Comparison of ENCODE assay signal across 19 cellular contexts in genomic region chr14:31964979-31965734, GRCh38.
DNase-seq lines count a peak whose midpoint lies in the region; ATAC-seq and TF ChIP-seq lines count a peak whose summit lies in the region.
"Had no signal": no experiment of that assay in that cellular context is flagged by ENCODE, and none has a peak within 500 bp of the region (broad histone marks: within the 10 kb centered on the region; RNA-seq: fewer than 3 reads in every experiment).

No MANE protein-coding gene starts in this region.

- intact Hi-C loops in breast epithelium (cut with DNase I; ENCODE audit: low total_unique reads) (no loop called here), MCF 10A (cut with micrococcal nuclease) (no loop called here), upper lobe of right lung (cut with DNase I) (no loop called here), heart right ventricle (cut with DNase I) (no loop called here)

- no peak overlapping the region for H3K4me3 Mint-ChIP-seq in MCF 10A (ENCODE audit: unreplicated experiment)
- H3K4me3 Mint-ChIP-seq: activated CD8-positive, alpha-beta T cell treated with anti-CD3 and anti-CD28 coated beads, Interleukin-2, amount 10 ng/mL, durations not matched to agents 7 days and 5 days; activated naive CD4-positive, alpha-beta T cell treated with anti-CD3 and anti-CD28 coated beads, Interleukin-2, amount 50 U/mL, for 24 hours; activated T-cell treated with anti-CD3 and anti-CD28 coated beads, Interleukin-2, amount 50 U/mL, for 24 hours; memory B cell; natural killer cell had no signal

- CTCF ChIA-PET in MCF 10A (lab: Yijun Ruan, JAX) = interaction anchor here (0.6 to 0.7 kb wide), 2 partner anchors 9 to 595 kb away, joined by 3 read pairs; no protein-coding TSS in a partner anchor

- H2AFZ ChIP-seq in fibroblast of lung (ENCODE audit: low read length) (peak overlapping the region; percentile 47), neuronal stem cell (ENCODE audit: low read length) (no peak overlapping the region)

- POLR2A ChIA-PET in MCF 10A (lab: Yijun Ruan, JAX) = interaction anchor here (0.6 to 1.6 kb wide), 3 partner anchors 14 to 455 kb away, joined by 3 to 6 read pairs (median 4); no protein-coding TSS in a partner anchor

- H3K79me1 ChIP-seq in neuronal stem cell (ENCODE audit: low read depth, low read length) = no peaks in the 10 kb centered on the region

- H3K4me2 ChIP-seq in fibroblast of lung (ENCODE audit: extremely low read depth, insufficient read depth, low read length) (no peak overlapping the region), neuronal stem cell (ENCODE audit: insufficient read depth, low read length, poor library complexity, severe bottlenecking) (no peak overlapping the region)

- no peaks in the 10 kb centered on the region for H3K27me3 Mint-ChIP-seq in MCF 10A (ENCODE audit: insufficient read depth, unreplicated experiment)
- H3K27me3 Mint-ChIP-seq: activated naive CD4-positive, alpha-beta T cell treated with anti-CD3 and anti-CD28 coated beads, Interleukin-2, amount 50 U/mL, for 24 hours; memory B cell had no signal

- DNase-seq in breast epithelium (ENCODE audit: low spot score in 2 of 2) (no peak), MCF 10A (ENCODE audit: unreplicated experiment) (no peak), fibroblast of lung (ENCODE audit: low read depth in 2 of 2) (peak; percentile 12 to 30), neuronal stem cell (ENCODE audit: low spot score) (no peak), upper lobe of right lung (no peak), T-helper 2 cell (no peak), heart right ventricle (no peak), H7 (no peak)
- DNase-seq: activated CD8-positive, alpha-beta T cell treated with anti-CD3 and anti-CD28 coated beads, Interleukin-2, amount 10 ng/mL, durations not matched to agents 7 days and 5 days; activated T-cell treated with anti-CD3 and anti-CD28 coated beads, Interleukin-2, amount 50 U/mL, for 24 hours; COR-L47; Kasumi-1; natural killer cell; NCI-H1105 treated with DMSO at 0.1 percent for 48 hours; NCI-H748 treated with DMSO at 0.1 percent for 48 hours had no signal

- H3K36me3 ChIP-seq in breast epithelium (no peaks in the 10 kb centered on the region), fibroblast of lung (ENCODE audit: control insufficient read depth, insufficient read depth, low read length) (no peaks in the 10 kb centered on the region), neuronal stem cell (replicated peaks in 1 of 2; ENCODE audit: control insufficient read depth in 2 of 2, insufficient read depth in 2 of 2, low read length in 2 of 2) (no peaks in the 10 kb centered on the region), upper lobe of right lung (no peaks in the 10 kb centered on the region), heart right ventricle (no peaks in the 10 kb centered on the region), H7 (replicated peaks; ENCODE audit: control insufficient read depth, insufficient read depth, low read length) (no peaks in the 10 kb centered on the region)
- H3K36me3 ChIP-seq: prostate gland had no signal

- peak overlapping the region; percentile 37 for H3K18ac ChIP-seq in neuronal stem cell (ENCODE audit: low read length)

- H2BK5ac ChIP-seq in neuronal stem cell (ENCODE audit: low read length) = no peak overlapping the region

- H3K23ac ChIP-seq in neuronal stem cell (ENCODE audit: low read depth, low read length, poor library complexity) = no peak overlapping the region

- H3K4me3 ChIP-seq in breast epithelium = no peak overlapping the region
- H3K4me3 ChIP-seq in fibroblast of lung (replicated peaks in 1 of 4; ENCODE audit: control extremely low read depth in 1 of 4, insufficient read depth in 1 of 4, low read depth in 3 of 4, low read length in 4 of 4) = no peak overlapping the region
- no peak overlapping the region for H3K4me3 ChIP-seq in neuronal stem cell (ENCODE audit: low read length in 2 of 2)
- no peak overlapping the region for H3K4me3 ChIP-seq in upper lobe of right lung
- no peak overlapping the region for H3K4me3 ChIP-seq in heart right ventricle
- H3K4me3 ChIP-seq in H7 (ENCODE audit: insufficient read depth, low read depth, low read length) = no peak overlapping the region
- H3K4me3 ChIP-seq: prostate gland had no signal

- peaks cover 27 to 29% of the 10 kb centered on the region in 2 donors for H3K4me1 ChIP-seq in breast epithelium
- no peaks in the 10 kb centered on the region for H3K4me1 ChIP-seq in fibroblast of lung (ENCODE audit: control insufficient read depth, extremely low read depth, insufficient read depth, low read length)
- H3K4me1 ChIP-seq in neuronal stem cell (ENCODE audit: control insufficient read depth in 2 of 2, insufficient read depth in 1 of 2, low read depth in 1 of 2, low read length in 2 of 2) = peaks cover 0 to 15% of the 10 kb centered on the region in 2 donors
- H3K4me1 ChIP-seq in upper lobe of right lung = peaks cover 13% of the 10 kb centered on the region
- peaks cover 0 to 49% (median 41%) of the 10 kb centered on the region in 9 donors for H3K4me1 ChIP-seq in heart right ventricle
- H3K4me1 ChIP-seq: prostate gland had no signal

- WGBS in neuronal stem cell (ENCODE audit: extremely low coverage in 2 of 2, insufficient read length in 2 of 2, insufficient replicate concordance in 1 of 2), 2 donors = no CpG with 5 or more reads among the region's 11 CpGs
- WGBS in heart right ventricle, 2 donors = 70 to 79% methylated on average over 11 of the region's 11 CpGs

- no peak overlapping the region for H3K27ac Mint-ChIP-seq in MCF 10A (ENCODE audit: low read depth, unreplicated experiment)
- H3K27ac Mint-ChIP-seq: activated CD8-positive, alpha-beta T cell treated with anti-CD3 and anti-CD28 coated beads, Interleukin-2, amount 10 ng/mL, durations not matched to agents 7 days and 5 days; activated naive CD4-positive, alpha-beta T cell treated with anti-CD3 and anti-CD28 coated beads, Interleukin-2, amount 50 U/mL, for 24 hours; activated T-cell treated with anti-CD3 and anti-CD28 coated beads, Interleukin-2, amount 50 U/mL, for 24 hours; memory B cell; natural killer cell had no signal

- no peak overlapping the region for H3K4ac ChIP-seq in neuronal stem cell (ENCODE audit: low read length)

- H3K9ac ChIP-seq in fibroblast of lung (ENCODE audit: insufficient read depth, low read length) (no peak overlapping the region), neuronal stem cell (ENCODE audit: low read depth, low read length, poor library complexity) (no peak overlapping the region)

- H3K9me3 Mint-ChIP-seq in MCF 10A (ENCODE audit: unreplicated experiment) = peaks cover 8% of the 10 kb centered on the region
- H3K9me3 Mint-ChIP-seq: memory B cell had no signal

- BruUV-seq in MCF 10A (replicated peaks; lab: Mats Ljungman, UMichigan) = no TSS peak

- ATAC-seq in upper lobe of right lung = no peak
- no peak for ATAC-seq in heart right ventricle
- ATAC-seq: activated CD4-positive, CD25-positive, alpha-beta regulatory T cell treated with anti-CD3 and anti-CD28 coated beads, Interleukin-2, amount 50 U/mL, for 24 hours had no signal

- H3K27me3 ChIP-seq in breast epithelium = no peaks in the 10 kb centered on the region
- H3K27me3 ChIP-seq in fibroblast of lung (ENCODE audit: control insufficient read depth, insufficient read depth, low read length) = no peaks in the 10 kb centered on the region
- no peaks in the 10 kb centered on the region for H3K27me3 ChIP-seq in neuronal stem cell (ENCODE audit: control insufficient read depth in 3 of 3, insufficient read depth in 3 of 3, low read depth in 1 of 3, low read length in 3 of 3)
- no peaks in the 10 kb centered on the region for H3K27me3 ChIP-seq in upper lobe of right lung
- no peaks in the 10 kb centered on the region for H3K27me3 ChIP-seq in heart right ventricle
- no peaks in the 10 kb centered on the region for H3K27me3 ChIP-seq in H7 (ENCODE audit: control insufficient read depth, insufficient read depth, low read length)

- H4K20me1 ChIP-seq in fibroblast of lung (ENCODE audit: control insufficient read depth, extremely low read depth, insufficient read depth, low read length) = no peaks in the 10 kb centered on the region

- H2BK15ac ChIP-seq in neuronal stem cell (ENCODE audit: low read length) = no peak overlapping the region

- H2BK12ac ChIP-seq in neuronal stem cell (ENCODE audit: low read length) = no peak overlapping the region

- no peak overlapping the region for H3K14ac ChIP-seq in neuronal stem cell (ENCODE audit: low read length)

- H3K27ac ChIP-seq in breast epithelium = peak overlapping the region; percentile 83 to 97
- H3K27ac ChIP-seq in fibroblast of lung (ENCODE audit: insufficient read depth, low read length) = no peak overlapping the region
- no peak overlapping the region for H3K27ac ChIP-seq in neuronal stem cell (replicated peaks; ENCODE audit: low read length)
- H3K27ac ChIP-seq in upper lobe of right lung = peak overlapping the region; percentile 42
- no peak overlapping the region for H3K27ac ChIP-seq in heart right ventricle
- H3K27ac ChIP-seq: prostate gland had no signal

- no peak overlapping the region for H2BK120ac ChIP-seq in neuronal stem cell (ENCODE audit: low read depth, low read length)

- no peak overlapping the region for H4K91ac ChIP-seq in neuronal stem cell (ENCODE audit: low read depth, low read length, poor library complexity)

- H3K4me1 Mint-ChIP-seq in MCF 10A (ENCODE audit: insufficient read depth, unreplicated experiment) = peaks cover 5% of the 10 kb centered on the region

- H3K79me2 ChIP-seq in fibroblast of lung (ENCODE audit: control insufficient read depth, insufficient read depth, low read length) = no peaks in the 10 kb centered on the region

- H2AK5ac ChIP-seq in neuronal stem cell (ENCODE audit: low read depth, low read length) = no peak overlapping the region

- H3K9me3 ChIP-seq in breast epithelium (no peaks in the 10 kb centered on the region), fibroblast of lung (ENCODE audit: control insufficient read depth, insufficient read depth, low read depth, low read length) (no peaks in the 10 kb centered on the region), neuronal stem cell (replicated peaks in 1 of 2; ENCODE audit: control insufficient read depth in 2 of 2, insufficient read depth in 1 of 2, low read depth in 1 of 2, low read length in 2 of 2) (peaks cover 0 to 2% of the 10 kb centered on the region in 2 donors), upper lobe of right lung (no peaks in the 10 kb centered on the region), heart right ventricle (peaks cover 0 to 3% (median 1%) of the 10 kb centered on the region in 11 donors)
- H3K9me3 ChIP-seq: prostate gland had no signal

- TF ChIP-seq POLR2A in breast epithelium (IDR thresholded peaks at IDR 0.05) = no peak

- no peak overlapping the region for H4K8ac ChIP-seq in neuronal stem cell (ENCODE audit: low read depth, low read length)

- H3K36me3 Mint-ChIP-seq in MCF 10A (ENCODE audit: insufficient read depth, unreplicated experiment) = peaks cover 3% of the 10 kb centered on the region
- H3K36me3 Mint-ChIP-seq: activated naive CD4-positive, alpha-beta T cell treated with anti-CD3 and anti-CD28 coated beads, Interleukin-2, amount 50 U/mL, for 24 hours; natural killer cell had no signal

- TF ChIP-seq CTCF in breast epithelium (IDR thresholded peaks at IDR 0.05) (no peak), MCF 10A (IDR thresholded peaks at IDR 0.05; ENCODE audit: unreplicated experiment) (no peak), fibroblast of lung (conservative IDR thresholded peaks at IDR 0.05 in 1 of 2, IDR thresholded peaks at IDR 0.05 in 1 of 2; ENCODE audit: low read depth in 1 of 2, low read length in 2 of 2) (no peak), upper lobe of right lung (IDR thresholded peaks at IDR 0.05) (no peak), heart right ventricle (IDR thresholded peaks at IDR 0.05) (no peak)

Comparison
In these comparisons a context has a peak if more than half of its experiments do, and no peak if none do; other contexts are left out.
1. DNase-seq: peak in fibroblast of lung (2 of 2); none in breast epithelium (0 of 2), MCF 10A (single experiment), neuronal stem cell (single experiment), upper lobe of right lung (single experiment), T-helper 2 cell (0 of 5), heart right ventricle (0 of 2) and H7 (single experiment).
2. H3K27ac ChIP-seq: peak in breast epithelium (2 of 2) and upper lobe of right lung (single experiment); none in fibroblast of lung (single experiment), neuronal stem cell (single experiment) and heart right ventricle (0 of 10).